In genomic region chr16:53445534-53445933, GRCh38 we compare ENCODE assay signal across 20 cellular contexts. TPM values are rescaled to one million over a fixed set of nuclear protein-coding genes. Genes with fewer than 3 reads are reported as not detected.
DNase-seq lines count a peak whose midpoint lies in the region; ATAC-seq, FAIRE-seq and TF ChIP-seq lines count a peak whose summit lies in the region.
"Had no signal": no experiment of that assay in that cellular context is flagged by ENCODE, and none has a peak within 500 bp of the region (broad histone marks: within the 10 kb centered on the region; RNA-seq: fewer than 3 reads in every experiment).

No MANE protein-coding gene starts in this region.

- CTCF ChIA-PET in T-cell (lab: Charles Lee), result interaction anchor here in 1 of 2 donors (0.7 to 6.0 kb wide), 2 partner anchors 10 to 64 kb away, joined by 3 to 31 read pairs; partner anchors contain the start of gene RBL2

- TF ChIP-seq CTCF in bronchial epithelial cell (IDR thresholded peaks at IDR 0.05; ENCODE audit: insufficient read depth, low read length, severe bottlenecking), result no peak
- TF ChIP-seq CTCF in neutrophil (IDR thresholded peaks at IDR 0.05), result no peak
- TF ChIP-seq CTCF in progenitor cell of endocrine pancreas (IDR thresholded peaks at IDR 0.05; ENCODE audit: unreplicated experiment), result no peak
- TF ChIP-seq CTCF in GM20000 (IDR thresholded peaks at IDR 0.05; ENCODE audit: extremely low read depth, missing control alignments), result no peak

- H3K27me3 ChIP-seq in bronchial epithelial cell (ENCODE audit: control insufficient read depth, insufficient read depth, low read length) (no peaks in the 10 kb centered on the region), neutrophil (no peaks in the 10 kb centered on the region)
- H3K27me3 ChIP-seq: BLaER1 treated with 17β-estradiol and CSF1 and Interleukin-3, amounts not matched to agents 10 nM and 100 nM; testis had no signal

- H3K27ac Mint-ChIP-seq in activated CD4-positive, alpha-beta T cell treated with anti-CD3 and anti-CD28 coated beads, Interleukin-2, amount 10 ng/mL, durations not matched to agents 24 days and 14 days, result peak overlapping the region; percentile 58
- H3K27ac Mint-ChIP-seq in T-cell, result peak overlapping the region; percentile 88 to 90
- no peak overlapping the region for H3K27ac Mint-ChIP-seq in progenitor cell of endocrine pancreas

- no peaks in the 10 kb centered on the region for H3K27me3 Mint-ChIP-seq in activated CD4-positive, alpha-beta T cell treated with anti-CD3 and anti-CD28 coated beads, Interleukin-2, amount 10 ng/mL, durations not matched to agents 24 days and 14 days
- no peaks in the 10 kb centered on the region for H3K27me3 Mint-ChIP-seq in T-cell
- H3K27me3 Mint-ChIP-seq in progenitor cell of endocrine pancreas, result no peaks in the 10 kb centered on the region

- peak overlapping the region; percentile 19 for H3K27ac ChIP-seq in neutrophil
- H3K27ac ChIP-seq: BLaER1 treated with 17β-estradiol and CSF1 and Interleukin-3, amounts not matched to agents 10 nM and 100 nM; psoas muscle; testis had no signal

- DNase-seq in activated CD4-positive, alpha-beta T cell treated with anti-CD3 and anti-CD28 coated beads, Interleukin-2, amount 10 ng/mL, durations not matched to agents 24 days and 14 days, result peak; percentile 48
- no peak for DNase-seq in activated CD4-positive, alpha-beta T cell treated with anti-CD3 and anti-CD28 coated beads, Interleukin-2, amount 50 U/mL, for 48 hours
- DNase-seq in T-cell, result no peak
- peak; percentile 89 for DNase-seq in bronchial epithelial cell (ENCODE audit: low read depth)
- no peak for DNase-seq in progenitor cell of endocrine pancreas (ENCODE audit: low spot score, unreplicated experiment)
- no peak for DNase-seq in GOT3 (lab: John Stamatoyannopoulos, UW)
- no peak for DNase-seq in GM20000 (ENCODE audit: low spot score)
- DNase-seq: activated CD4-positive, CD25-positive, alpha-beta regulatory T cell; hypothalamus; kidney; NCI-H1417; NCI-H2171 treated with DMSO at 0.1 percent for 48 hours; psoas muscle; SHP77; stimulated activated CD4-positive, alpha-beta T cell treated with anti-CD3 and anti-CD28 coated beads, Interleukin-4, amount 100 ng/mL, for 4 hours; testis had no signal

- H3K4me1 Mint-ChIP-seq in activated CD4-positive, alpha-beta T cell treated with anti-CD3 and anti-CD28 coated beads, Interleukin-2, amount 10 ng/mL, durations not matched to agents 24 days and 14 days, result peaks cover 16% of the 10 kb centered on the region
- H3K4me1 Mint-ChIP-seq in T-cell, result peaks cover 51 to 67% (median 60%) of the 10 kb centered on the region in 3 donors
- H3K4me1 Mint-ChIP-seq in progenitor cell of endocrine pancreas (ENCODE audit: low read depth), result no peaks in the 10 kb centered on the region

- intact Hi-C loops in activated CD4-positive, alpha-beta T cell treated with anti-CD3 and anti-CD28 coated beads, Interleukin-2, amount 10 ng/mL, durations not matched to agents 24 days and 14 days (cut with micrococcal nuclease), result no loop called here

- no peaks in the 10 kb centered on the region for H3K4me1 ChIP-seq in neutrophil (ENCODE audit: control insufficient read depth in 1 of 2, insufficient read depth in 1 of 2, low read depth in 1 of 2, low read length in 1 of 2)
- H3K4me1 ChIP-seq: psoas muscle, testis had no signal

- H3K36me3 ChIP-seq in bronchial epithelial cell (ENCODE audit: control insufficient read depth, insufficient read depth, low read length), result peaks cover 1% of the 10 kb centered on the region
- peaks cover 71% of the 10 kb centered on the region for H3K36me3 ChIP-seq in neutrophil

- H3K9me3 Mint-ChIP-seq in activated CD4-positive, alpha-beta T cell treated with anti-CD3 and anti-CD28 coated beads, Interleukin-2, amount 10 ng/mL, durations not matched to agents 24 days and 14 days, result no peaks in the 10 kb centered on the region
- H3K9me3 Mint-ChIP-seq in T-cell (no peaks in the 10 kb centered on the region), progenitor cell of endocrine pancreas (ENCODE audit: low read depth) (no peaks in the 10 kb centered on the region)

- no peak for FAIRE-seq in bronchial epithelial cell (lab: Jason Lieb, UNC)
- FAIRE-seq: H1, kidney had no signal

- peaks cover 66% of the 10 kb centered on the region for H3K36me3 Mint-ChIP-seq in activated CD4-positive, alpha-beta T cell treated with anti-CD3 and anti-CD28 coated beads, Interleukin-2, amount 10 ng/mL, durations not matched to agents 24 days and 14 days (ENCODE audit: low read depth)
- H3K36me3 Mint-ChIP-seq in T-cell (peaks cover 50% of the 10 kb centered on the region), progenitor cell of endocrine pancreas (ENCODE audit: insufficient read depth) (peaks cover 14% of the 10 kb centered on the region)

- POLR2A ChIA-PET in T-cell (lab: Charles Lee), result interaction anchor here (0.6 to 4.9 kb wide), 7 partner anchors 10 to 309 kb away, joined by 3 to 19 read pairs (median 4); partner anchors contain the start of gene AKTIP (in 1 of the 2)

- no peak overlapping the region for H3K4me3 Mint-ChIP-seq in activated CD4-positive, alpha-beta T cell treated with anti-CD3 and anti-CD28 coated beads, Interleukin-2, amount 10 ng/mL, durations not matched to agents 24 days and 14 days
- H3K4me3 Mint-ChIP-seq in T-cell, result peak overlapping the region; percentile 58 to 76 (median 73)
- no peak overlapping the region for H3K4me3 Mint-ChIP-seq in progenitor cell of endocrine pancreas (ENCODE audit: low read depth)

- H3K4me3 ChIP-seq in bronchial epithelial cell (ENCODE audit: low read depth, low read length), result no peak overlapping the region
- no peak overlapping the region for H3K4me3 ChIP-seq in neutrophil (ENCODE audit: low read depth in 1 of 2, low read length in 1 of 2)
- H3K4me3 ChIP-seq: BLaER1 treated with 17β-estradiol and CSF1 and Interleukin-3, amounts not matched to agents 10 nM and 100 nM; psoas muscle; skin epidermis; testis had no signal

- no peaks in the 10 kb centered on the region for H3K9me3 ChIP-seq in neutrophil
- H3K9me3 ChIP-seq: BLaER1 treated with 17β-estradiol and CSF1 and Interleukin-3, amounts not matched to agents 10 nM and 100 nM; psoas muscle; testis had no signal

- peak; percentile 39 to 75 (median 56) for ATAC-seq in T-cell (replicated peaks in 1 of 4)
- ATAC-seq: psoas muscle had no signal

RNA-seq across cellular contexts. Expression of gene RBL2, which starts 11.3 kb away (rescaled TPM):
- 66.5 and 69.9 TPM in 2 replicates for total RNA-seq in activated CD4-positive, alpha-beta T cell treated with anti-CD3 and anti-CD28 coated beads, Interleukin-2, amount 10 ng/mL, durations not matched to agents 24 days and 14 days
- total RNA-seq in T-cell, result 100 to 1,000 TPM; 193 to 366 (median 261) TPM
- total RNA-seq in bronchial epithelial cell, result 22.7 and 23.7 TPM in 2 replicates
- 37.7 and 39.1 TPM in 2 replicates for total RNA-seq in progenitor cell of endocrine pancreas

RNA-seq across cellular contexts. Expression of gene AKTIP, which starts 57.5 kb away (rescaled TPM):
- 18.0 and 18.7 TPM in 2 replicates for total RNA-seq in activated CD4-positive, alpha-beta T cell treated with anti-CD3 and anti-CD28 coated beads, Interleukin-2, amount 10 ng/mL, durations not matched to agents 24 days and 14 days
- 10 to 100 TPM; 56.3 to 96.8 (median 70.6) TPM for total RNA-seq in T-cell
- total RNA-seq in bronchial epithelial cell, result 50.5 and 70.8 TPM in 2 replicates
- total RNA-seq in progenitor cell of endocrine pancreas, result 36.5 and 43.2 TPM in 2 replicates

Comparison
In these comparisons a context has a peak if more than half of its experiments do, and no peak if none do; other contexts are left out.
1. DNase-seq: peak in activated CD4-positive, alpha-beta T cell treated with anti-CD3 and anti-CD28 coated beads, Interleukin-2, amount 10 ng/mL, durations not matched to agents 24 days and 14 days (single experiment) and bronchial epithelial cell (single experiment); none in activated CD4-positive, alpha-beta T cell treated with anti-CD3 and anti-CD28 coated beads, Interleukin-2, amount 50 U/mL, for 48 hours (0 of 2), T-cell (0 of 34), progenitor cell of endocrine pancreas (single experiment), GOT3 (single experiment) and GM20000 (single experiment).
2. H3K4me3 Mint-ChIP-seq: peak in T-cell (3 of 3); none in activated CD4-positive, alpha-beta T cell treated with anti-CD3 and anti-CD28 coated beads, Interleukin-2, amount 10 ng/mL, durations not matched to agents 24 days and 14 days (single experiment) and progenitor cell of endocrine pancreas (single experiment).